In the genomic region with DNA sequence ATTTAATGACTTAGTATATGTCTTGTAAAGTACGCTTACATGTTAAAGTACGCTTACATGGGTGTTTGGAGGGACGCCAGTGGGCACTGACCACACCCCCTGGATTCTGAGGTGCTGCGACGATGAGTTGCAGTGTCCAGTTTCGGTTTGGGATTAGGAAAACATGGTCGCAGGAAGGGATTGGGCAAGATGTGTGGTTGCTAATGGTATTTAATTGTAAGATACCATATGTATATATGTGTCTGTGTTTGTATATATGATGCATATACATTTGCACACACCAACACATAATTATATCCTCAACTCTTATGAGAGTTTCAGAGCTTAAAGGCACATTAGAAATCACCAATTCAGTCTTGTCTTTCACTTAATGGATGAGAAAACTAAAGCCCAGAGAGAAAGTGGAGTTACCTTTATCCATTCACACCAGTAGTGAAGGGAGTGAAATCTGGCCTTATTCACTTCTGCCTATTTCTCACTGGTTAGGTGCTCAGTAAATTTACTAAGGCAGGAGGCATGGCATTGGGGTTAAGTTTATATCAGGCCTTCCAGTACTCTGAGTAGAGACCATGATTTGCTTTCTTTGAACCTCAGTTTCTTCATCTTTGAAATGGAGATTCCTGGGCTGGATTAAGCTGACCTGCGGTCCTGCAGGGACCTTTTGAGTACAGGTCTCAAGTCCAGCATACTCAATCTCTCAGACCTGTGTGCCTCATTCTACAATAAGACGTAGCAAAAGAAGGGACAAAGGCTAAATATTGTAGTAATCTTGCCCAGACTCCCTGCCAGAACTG, we compare ENCODE assay signal across 8 cellular contexts. TPM values are rescaled to one million over a fixed set of nuclear protein-coding genes. Genes with fewer than 3 reads are reported as not detected.
DNase-seq lines count a peak whose midpoint lies in the region; ATAC-seq and TF ChIP-seq lines count a peak whose summit lies in the region.

No MANE protein-coding gene starts in this region.

- peaks cover 6% of the 10 kb centered on the region; the same call in 1 of the 2 replicates for H4K20me1 ChIP-seq in Karpas-422 (ENCODE audit: insufficient read depth, low read depth, low read length)

- peak overlapping the region; percentile 84 for H3K4me3 ChIP-seq in Karpas-422 (ENCODE audit: low read length)

- H3K4me2 ChIP-seq in Karpas-422 (ENCODE audit: low read depth, low read length, poor library complexity, severe bottlenecking): peak overlapping the region; percentile 98

- no peaks in the 10 kb centered on the region for H3K9me3 ChIP-seq in Karpas-422 (ENCODE audit: low read length)

- peak overlapping the region; percentile 86 for H3K4me3 Mint-ChIP-seq in activated CD4-positive, alpha-beta memory T cell treated with anti-CD3 and anti-CD28 coated beads for 36 hours
- H3K4me3 Mint-ChIP-seq in glutamatergic neuron (ENCODE audit: unreplicated experiment): peak overlapping the region; percentile 84

- peaks cover 35% of the 10 kb centered on the region for H3K4me1 Mint-ChIP-seq in activated CD4-positive, alpha-beta memory T cell treated with anti-CD3 and anti-CD28 coated beads for 36 hours (ENCODE audit: low read depth)
- H3K4me1 Mint-ChIP-seq in glutamatergic neuron (ENCODE audit: low read depth, unreplicated experiment): peaks cover 5% of the 10 kb centered on the region

- ATAC-seq in GM18907 (IDR thresholded peaks at IDR 0.05; ENCODE audit: unreplicated experiment): no peak
- no peak for ATAC-seq in HG02981 (IDR thresholded peaks at IDR 0.05; ENCODE audit: unreplicated experiment)

- H3K79me2 ChIP-seq in Karpas-422 (ENCODE audit: low read length): 0 out of 2 replicates have a peak, but pooled peaks cover 20% of the 10 kb centered on the region

- DNase-seq in NOMO-1 treated with dmso at 0.1 percent for 144 hours (lab: John Stamatoyannopoulos, UW; ENCODE audit: unreplicated experiment) (peak; percentile 0), NOMO-1 treated with DMSO at 0.1 percent for 48 hours (lab: John Stamatoyannopoulos, UW; ENCODE audit: unreplicated experiment) (no peak), Karpas-422 (no peak), glutamatergic neuron (no peak), pons (ENCODE audit: low spot score) (peak; percentile 28)
- no peak for DNase-seq in activated CD4-positive, alpha-beta memory T cell treated with anti-CD3 and anti-CD28 coated beads for 36 hours

- intact Hi-C loops in activated CD4-positive, alpha-beta memory T cell treated with anti-CD3 and anti-CD28 coated beads for 36 hours (cut with micrococcal nuclease): loop anchor here (1.0 to 5.0 kb wide), 3 partner anchors 28 to 320 kb away; partner anchors contain the start of gene CENPF

- peak overlapping the region; percentile 94 for H2AFZ ChIP-seq in Karpas-422 (ENCODE audit: low read length)

- H3K27ac ChIP-seq in Karpas-422 (ENCODE audit: low read length): no peak overlapping the region

- no peaks in the 10 kb centered on the region for H3K27me3 ChIP-seq in Karpas-422 (ENCODE audit: low read length)

- H3K36me3 Mint-ChIP-seq in activated CD4-positive, alpha-beta memory T cell treated with anti-CD3 and anti-CD28 coated beads for 36 hours: peaks cover 2% of the 10 kb centered on the region
- H3K36me3 Mint-ChIP-seq in glutamatergic neuron (ENCODE audit: unreplicated experiment): peaks cover 5% of the 10 kb centered on the region

- peak overlapping the region; percentile 77 for H3K27ac Mint-ChIP-seq in activated CD4-positive, alpha-beta memory T cell treated with anti-CD3 and anti-CD28 coated beads for 36 hours
- H3K27ac Mint-ChIP-seq in glutamatergic neuron (ENCODE audit: unreplicated experiment): no peak overlapping the region

- H3K27me3 Mint-ChIP-seq in activated CD4-positive, alpha-beta memory T cell treated with anti-CD3 and anti-CD28 coated beads for 36 hours: no peaks in the 10 kb centered on the region
- peaks cover 7% of the 10 kb centered on the region for H3K27me3 Mint-ChIP-seq in glutamatergic neuron (ENCODE audit: unreplicated experiment)

- peak overlapping the region; percentile 91 for H3K9ac ChIP-seq in Karpas-422 (ENCODE audit: low read length)

- peaks cover 21% of the 10 kb centered on the region for H3K4me1 ChIP-seq in Karpas-422 (ENCODE audit: low read length)

- no peaks in the 10 kb centered on the region for H3K36me3 ChIP-seq in Karpas-422 (ENCODE audit: insufficient read depth, low read length)

- H3K9me2 ChIP-seq in Karpas-422 (replicated peaks; ENCODE audit: insufficient read depth, low read length): no peaks in the 10 kb centered on the region

- no peak for TF ChIP-seq CTCF in glutamatergic neuron (IDR thresholded peaks at IDR 0.05; ENCODE audit: partially characterized antibody, unreplicated experiment)

- CTCF ChIA-PET in activated CD4-positive, alpha-beta memory T cell treated with anti-CD3 and anti-CD28 coated beads for 36 hours (lab: Charles Lee): interaction anchor here (1.5 to 2.9 kb wide), 3 partner anchors 21 to 51 kb away, joined by 7 to 16 read pairs (median 15); no protein-coding TSS in a partner anchor

- H3K9me3 Mint-ChIP-seq in activated CD4-positive, alpha-beta memory T cell treated with anti-CD3 and anti-CD28 coated beads for 36 hours: no peaks in the 10 kb centered on the region
- H3K9me3 Mint-ChIP-seq in glutamatergic neuron (ENCODE audit: unreplicated experiment): peaks cover 7% of the 10 kb centered on the region

- POLR2A ChIA-PET in activated CD4-positive, alpha-beta memory T cell treated with anti-CD3 and anti-CD28 coated beads for 36 hours (lab: Charles Lee): no interaction called here

RNA-seq across cellular contexts. Expression of gene SMYD2, which starts 1.1 kb away (rescaled TPM):
- total RNA-seq in Karpas-422 (2014; rRNA removed; shearing (Covaris generic); ENCODE audit: low replicate concordance): 33.1 and 63.2 TPM in 2 replicates
- total RNA-seq in activated CD4-positive, alpha-beta memory T cell treated with anti-CD3 and anti-CD28 coated beads for 36 hours: 10 to 100 TPM; 31.1 to 32.8 TPM
- 26.0 TPM for total RNA-seq in glutamatergic neuron (ENCODE audit: unreplicated experiment)

Comparison
In these comparisons a context has a peak if more than half of its experiments do, and no peak if none do; other contexts are left out.
1. DNase-seq: peak in NOMO-1 treated with dmso at 0.1 percent for 144 hours (single experiment) and pons (single experiment); none in NOMO-1 treated with DMSO at 0.1 percent for 48 hours (single experiment), Karpas-422 (single experiment), activated CD4-positive, alpha-beta memory T cell treated with anti-CD3 and anti-CD28 coated beads for 36 hours (single experiment) and glutamatergic neuron (single experiment).